In the genomic region with DNA sequence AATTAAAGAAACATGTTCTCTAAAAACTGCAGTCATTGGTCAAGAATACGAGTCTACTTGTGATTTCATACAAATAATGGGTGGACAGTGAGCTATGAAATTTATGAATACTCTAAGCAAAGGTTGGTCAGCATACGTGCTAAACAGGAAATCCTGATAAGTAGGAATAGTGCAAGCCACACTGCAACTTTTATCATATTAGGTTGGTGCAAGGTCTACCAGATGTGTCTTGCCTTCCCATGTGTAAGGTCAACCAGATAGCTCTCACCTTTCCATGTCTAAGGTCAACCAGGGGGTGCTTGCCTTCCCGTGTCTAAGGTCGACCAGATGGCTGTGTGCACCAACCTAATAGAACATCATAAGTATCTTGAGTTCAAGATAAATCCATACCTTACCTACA, we compare ENCODE assay signal across 9 cellular contexts. TPM values are rescaled to one million over a fixed set of nuclear protein-coding genes. Genes with fewer than 3 reads are reported as not detected.
DNase-seq lines count a peak whose midpoint lies in the region; ATAC-seq, FAIRE-seq and TF ChIP-seq lines count a peak whose summit lies in the region.
"Had no signal": no experiment of that assay in that cellular context is flagged by ENCODE, and none has a peak within 500 bp of the region (broad histone marks: within the 10 kb centered on the region; RNA-seq: fewer than 3 reads in every experiment).

No MANE protein-coding gene starts in this region.

- DNase-seq in right atrium auricular region (ENCODE audit: low spot score) (no peak), left ventricle myocardium superior (no peak), ascending aorta (ENCODE audit: low spot score in 2 of 2) (no peak), keratinocyte (ENCODE audit: low read depth, low spot score) (no peak), uterus (no peak), NCI-H774 (lab: John Stamatoyannopoulos, UW) (no peak), NK-92 (lab: John Stamatoyannopoulos, UW; ENCODE audit: unreplicated experiment) (no peak), GM20000 (ENCODE audit: low spot score) (no peak)
- DNase-seq: head of caudate nucleus had no signal

- peaks cover 0 to 58% of the 10 kb centered on the region in 2 donors for H3K4me1 ChIP-seq in right atrium auricular region
- peaks cover 0 to 35% of the 10 kb centered on the region in 2 donors for H3K4me1 ChIP-seq in ascending aorta
- H3K4me1 ChIP-seq in keratinocyte (ENCODE audit: control insufficient read depth, extremely low read depth, insufficient read depth, low read length) = peaks cover 26% of the 10 kb centered on the region
- H3K4me1 ChIP-seq in uterus = no peaks in the 10 kb centered on the region

- no peak for TF ChIP-seq POLR2A in uterus (IDR thresholded peaks at IDR 0.05)

- intact Hi-C loops in left ventricle myocardium superior (cut with micrococcal nuclease) = no loop called here
- intact Hi-C loops in ascending aorta (cut with DNase I) = no loop called here
- intact Hi-C loops in uterus (cut with DNase I; ENCODE audit: low total_unique reads) = no loop called here

- H3K9ac ChIP-seq in keratinocyte (ENCODE audit: control insufficient read depth, extremely low read depth, insufficient read depth, low read length) = peak overlapping the region; percentile 92

- H3K36me3 ChIP-seq in right atrium auricular region = no peaks in the 10 kb centered on the region
- no peaks in the 10 kb centered on the region for H3K36me3 ChIP-seq in ascending aorta
- H3K36me3 ChIP-seq in keratinocyte (ENCODE audit: control insufficient read depth in 2 of 2, extremely low read depth in 1 of 2, insufficient read depth in 2 of 2, low read length in 2 of 2) = peaks cover 0 to 2% of the 10 kb centered on the region in 2 experiments
- H3K36me3 ChIP-seq in uterus = no peaks in the 10 kb centered on the region

- H3K27me3 ChIP-seq in right atrium auricular region (no peaks in the 10 kb centered on the region), ascending aorta (no peaks in the 10 kb centered on the region), keratinocyte (ENCODE audit: control insufficient read depth, extremely low read depth, insufficient read depth, low read length) (no peaks in the 10 kb centered on the region), uterus (no peaks in the 10 kb centered on the region)

- no peak for TF ChIP-seq CTCF in right atrium auricular region (IDR thresholded peaks at IDR 0.05)
- no peak for TF ChIP-seq CTCF in ascending aorta (IDR thresholded peaks at IDR 0.05)
- no peak for TF ChIP-seq CTCF in keratinocyte (optimal IDR thresholded peaks at IDR 0.05 in 1 of 3, IDR thresholded peaks at IDR 0.05 in 1 of 3, conservative IDR thresholded peaks at IDR 0.05 in 1 of 3; ENCODE audit: extremely low read depth in 1 of 3, insufficient read depth in 2 of 3, low read length in 3 of 3)
- TF ChIP-seq CTCF in uterus (IDR thresholded peaks at IDR 0.05) = no peak
- TF ChIP-seq CTCF in GM20000 (IDR thresholded peaks at IDR 0.05; ENCODE audit: extremely low read depth, missing control alignments) = no peak

- H2AFZ ChIP-seq in keratinocyte (ENCODE audit: control insufficient read depth, low read length) = no peak overlapping the region

- no peaks in the 10 kb centered on the region for H3K9me1 ChIP-seq in keratinocyte (ENCODE audit: control insufficient read depth, extremely low read depth, insufficient read depth, low read length)

- ATAC-seq in left ventricle myocardium superior = no peak

- H3K4me3 ChIP-seq in right atrium auricular region (peak overlapping the region in 1 of 2 donors; percentile 94), ascending aorta (peak overlapping the region; percentile 72 to 90), keratinocyte (ENCODE audit: control insufficient read depth in 2 of 3, extremely low read depth in 1 of 3, insufficient read depth in 2 of 3, low read depth in 1 of 3, low read length in 3 of 3) (peak overlapping the region; percentile 62 to 79 (median 75)), uterus (no peak overlapping the region)

- H3K27ac ChIP-seq in right atrium auricular region (peak overlapping the region; percentile 98), ascending aorta (peak overlapping the region; percentile 97 to 99), keratinocyte (ENCODE audit: control insufficient read depth, insufficient read depth, low read length) (peak overlapping the region; percentile 97), uterus (peak overlapping the region; percentile 93 to 96)

- H3K9me3 ChIP-seq in right atrium auricular region = no peaks in the 10 kb centered on the region
- no peaks in the 10 kb centered on the region for H3K9me3 ChIP-seq in ascending aorta
- no peaks in the 10 kb centered on the region for H3K9me3 ChIP-seq in keratinocyte (ENCODE audit: control insufficient read depth, low read depth, low read length)
- H3K9me3 ChIP-seq in uterus = no peaks in the 10 kb centered on the region

- peaks cover 4% of the 10 kb centered on the region for H4K20me1 ChIP-seq in keratinocyte (ENCODE audit: control insufficient read depth, extremely low read depth, insufficient read depth, low read length)

- H3K79me2 ChIP-seq in keratinocyte (ENCODE audit: control insufficient read depth, insufficient read depth, low read length) = peaks cover 59% of the 10 kb centered on the region

- FAIRE-seq in keratinocyte (lab: Jason Lieb, UNC) = no peak

- dilution Hi-C loops in keratinocyte (cut with MboI; ENCODE audit: extremely low pct_ligation_motif_present, low sequenced_read_pairs) = no loop called here

- peak overlapping the region; percentile 76 for H3K4me2 ChIP-seq in keratinocyte (ENCODE audit: control insufficient read depth, extremely low read depth, insufficient read depth, low read depth, low read length)

RNA-seq across cellular contexts. Expression of gene ITGB1, which starts 2.0 kb away (rescaled TPM):
- 1,000 to 10,000 TPM in 1 of 2 donors, 100 to 1,000 TPM in 1; 454 to 1,054 TPM for total RNA-seq in right atrium auricular region
- total RNA-seq in left ventricle myocardium superior = 551 TPM
- total RNA-seq in ascending aorta = 569 TPM
- 1,026 to 1,445 TPM (median 1,030 TPM) in 3 replicates for polyA plus RNA-seq in keratinocyte
- polyA plus RNA-seq in keratinocyte (2011; ENCODE audit: low read depth) = 511 TPM
- 420 and 664 TPM in 2 replicates for polyA plus RNA-seq in keratinocyte (2011; cell fraction: cytosol; rRNA removed)
- polyA plus RNA-seq in keratinocyte (2011; cell fraction: nucleus; rRNA removed) = 1,436 and 2,106 TPM in 2 replicates
- polyA plus RNA-seq in keratinocyte (2012; ENCODE audit: low replicate concordance) = 328 and 1,010 TPM in 2 replicates
- polyA minus RNA-seq in keratinocyte = 361 to 979 TPM (median 522 TPM) in 3 replicates
- polyA minus RNA-seq in keratinocyte (2011; cell fraction: cytosol; rRNA and poly(A)+ RNA removed) = 475 TPM
- polyA minus RNA-seq in keratinocyte (2011; cell fraction: nucleus; rRNA and poly(A)+ RNA removed) = 1,567 and 2,524 TPM in 2 replicates
- total RNA-seq in uterus = 1,000 to 10,000 TPM in 1 of 4 donors, 100 to 1,000 TPM in 3; 484 to 1,046 (median 601) TPM

Comparison
In these comparisons a context has a peak if more than half of its experiments do, and no peak if none do; other contexts are left out.
1. H3K4me3 ChIP-seq: peak in ascending aorta (2 of 2) and keratinocyte (3 of 3); none in uterus (0 of 2).
2. Peak in every context shown above with its lines, with median percentiles within 50 percentile points of each other: H3K27ac ChIP-seq.